ENCODE assay signal across 19 cellular contexts in the genomic region with DNA sequence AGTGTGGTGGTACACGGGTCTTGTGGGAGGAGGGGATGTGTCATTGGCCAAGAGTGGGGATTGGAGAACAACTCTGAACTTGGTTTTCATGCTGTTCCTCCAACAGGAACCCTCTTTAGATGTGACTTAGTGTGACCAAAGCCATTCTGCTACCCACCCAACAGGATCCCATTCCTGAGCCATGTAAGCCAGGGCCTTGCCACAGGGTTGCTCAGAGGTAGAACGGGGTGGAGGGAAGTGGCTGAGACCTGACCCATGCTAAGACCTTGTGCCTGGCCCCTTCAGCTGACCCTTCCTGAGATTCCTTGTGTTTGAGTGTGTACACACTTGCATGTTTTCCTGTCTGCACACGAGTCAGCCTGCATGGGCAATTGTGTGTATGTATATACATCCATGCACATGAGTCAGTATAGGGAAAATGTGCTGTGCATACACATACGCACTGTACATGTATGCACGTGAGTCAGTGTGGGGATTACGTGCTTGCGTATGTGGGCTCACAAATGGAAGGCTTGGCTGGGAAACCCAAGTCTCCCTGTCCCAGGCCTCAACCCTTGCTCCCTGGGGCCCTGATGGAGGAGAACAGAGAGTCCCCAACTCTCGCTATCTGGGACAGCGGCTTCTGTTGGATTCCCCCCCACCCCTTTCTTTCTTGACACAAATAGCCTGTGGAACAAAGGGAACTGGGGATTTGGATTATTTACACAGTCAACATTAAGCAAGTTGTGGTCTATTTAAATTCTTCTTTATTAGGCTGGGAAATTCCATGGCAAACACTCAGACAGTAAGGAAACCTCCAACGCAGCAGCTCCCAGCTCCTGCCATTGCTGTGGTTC.
A peak's percentile ranks its signal among the peaks of the same experiment; 100 is the strongest.
DNase-seq lines count a peak whose midpoint lies in the region; ATAC-seq and TF ChIP-seq lines count a peak whose summit lies in the region.
"Had no signal": no experiment of that assay in that cellular context is flagged by ENCODE, and none has a peak within 500 bp of the region (broad histone marks: within the 10 kb centered on the region; RNA-seq: fewer than 3 reads in every experiment).

No MANE protein-coding gene starts in this region.

- in situ Hi-C loops in IMR-90 (cut with MboI; ENCODE audit: low sequenced_read_pairs) = loop anchor here (25.0 kb wide), 1 partner anchor 944 kb away; no protein-coding TSS in a partner anchor

- peak; percentile 47 for ATAC-seq in IMR-90 (ENCODE audit: low read depth)
- no peak for ATAC-seq in stimulated activated memory B cell treated with anti-CD40 and anti-IgM and Interleukin-4, amounts not matched to agents 10 μg/mL and 1 μg/mL and 100 μg/mL, for 72 hours
- ATAC-seq: heart left ventricle had no signal

- H3K9ac ChIP-seq in IMR-90 (ENCODE audit: low read depth, low read length) = no peak overlapping the region

- no peaks in the 10 kb centered on the region for H3K79me1 ChIP-seq in IMR-90 (ENCODE audit: low read depth in 1 of 2, low read length in 2 of 2)

- CTCF ChIA-PET in IMR-90 (lab: Yijun Ruan, JAX) = no interaction called here
- CTCF ChIA-PET in activated CD4-positive, alpha-beta T cell treated with anti-CD3 and anti-CD28 coated beads, Interleukin-2, amount 10 ng/mL, durations not matched to agents 7 days and 5 days (lab: Charles Lee) = no interaction called here

- H3K27ac Mint-ChIP-seq in chondrocyte (ENCODE audit: unreplicated experiment) = peak overlapping the region; percentile 78
- no peak overlapping the region for H3K27ac Mint-ChIP-seq in stimulated activated memory B cell treated with anti-CD40 and anti-IgM and Interleukin-4, amounts not matched to agents 10 μg/mL and 1 μg/mL and 100 μg/mL, for 72 hours
- no peak overlapping the region for H3K27ac Mint-ChIP-seq in activated CD4-positive, alpha-beta T cell treated with anti-CD3 and anti-CD28 coated beads, Interleukin-2, amount 10 ng/mL, durations not matched to agents 7 days and 5 days
- H3K27ac Mint-ChIP-seq: activated naive CD8-positive, alpha-beta T cell treated with anti-CD3 and anti-CD28 coated beads, Interleukin-2, amount 10 ng/mL, durations not matched to agents 7 days and 5 days had no signal

- no peak for TF ChIP-seq POLR2A in IMR-90 (IDR thresholded peaks at IDR 0.05; ENCODE audit: low read depth, low read length)

- H4K91ac ChIP-seq in IMR-90 (ENCODE audit: insufficient read depth, low read depth, low read length) = no peak overlapping the region

- H3K9me3 ChIP-seq in IMR-90 (ENCODE audit: control insufficient read depth, insufficient read depth, low read length) = no peaks in the 10 kb centered on the region
- H3K9me3 ChIP-seq: heart left ventricle, vagina had no signal

- H2AFZ ChIP-seq in IMR-90 (replicated peaks; ENCODE audit: low read length, poor library complexity) = no peak overlapping the region

- H3K4ac ChIP-seq in IMR-90 (ENCODE audit: low read depth, low read length) = no peak overlapping the region

- no peaks in the 10 kb centered on the region for H3K36me3 Mint-ChIP-seq in chondrocyte (ENCODE audit: low read depth)
- no peaks in the 10 kb centered on the region for H3K36me3 Mint-ChIP-seq in stimulated activated memory B cell treated with anti-CD40 and anti-IgM and Interleukin-4, amounts not matched to agents 10 μg/mL and 1 μg/mL and 100 μg/mL, for 72 hours
- H3K36me3 Mint-ChIP-seq in activated CD4-positive, alpha-beta T cell treated with anti-CD3 and anti-CD28 coated beads, Interleukin-2, amount 10 ng/mL, durations not matched to agents 7 days and 5 days (ENCODE audit: low read depth) = no peaks in the 10 kb centered on the region
- H3K36me3 Mint-ChIP-seq: activated naive CD8-positive, alpha-beta T cell treated with anti-CD3 and anti-CD28 coated beads, Interleukin-2, amount 10 ng/mL, durations not matched to agents 7 days and 5 days had no signal

- no TSS peak for BruUV-seq in IMR-90 (replicated peaks; lab: Mats Ljungman, UMichigan)

- no peak overlapping the region for H3K4me3 Mint-ChIP-seq in chondrocyte (ENCODE audit: unreplicated experiment)
- H3K4me3 Mint-ChIP-seq in stimulated activated memory B cell treated with anti-CD40 and anti-IgM and Interleukin-4, amounts not matched to agents 10 μg/mL and 1 μg/mL and 100 μg/mL, for 72 hours = no peak overlapping the region
- no peak overlapping the region for H3K4me3 Mint-ChIP-seq in activated CD4-positive, alpha-beta T cell treated with anti-CD3 and anti-CD28 coated beads, Interleukin-2, amount 10 ng/mL, durations not matched to agents 7 days and 5 days
- H3K4me3 Mint-ChIP-seq: activated naive CD8-positive, alpha-beta T cell treated with anti-CD3 and anti-CD28 coated beads, Interleukin-2, amount 10 ng/mL, durations not matched to agents 7 days and 5 days had no signal

- no peak for TF ChIP-seq RAD21 in IMR-90 (IDR thresholded peaks at IDR 0.05; ENCODE audit: low read length)

- H3K27me3 Mint-ChIP-seq in chondrocyte (ENCODE audit: low read depth) = no peaks in the 10 kb centered on the region
- no peaks in the 10 kb centered on the region for H3K27me3 Mint-ChIP-seq in stimulated activated memory B cell treated with anti-CD40 and anti-IgM and Interleukin-4, amounts not matched to agents 10 μg/mL and 1 μg/mL and 100 μg/mL, for 72 hours
- no peaks in the 10 kb centered on the region for H3K27me3 Mint-ChIP-seq in activated CD4-positive, alpha-beta T cell treated with anti-CD3 and anti-CD28 coated beads, Interleukin-2, amount 10 ng/mL, durations not matched to agents 7 days and 5 days
- H3K27me3 Mint-ChIP-seq: activated naive CD8-positive, alpha-beta T cell treated with anti-CD3 and anti-CD28 coated beads, Interleukin-2, amount 10 ng/mL, durations not matched to agents 7 days and 5 days had no signal

- H3K56ac ChIP-seq in IMR-90 (ENCODE audit: extremely low read depth, insufficient read depth, low read length) = no peak overlapping the region

- no peak overlapping the region for H3K4me2 ChIP-seq in IMR-90 (ENCODE audit: low read depth, low read length)

- no peaks in the 10 kb centered on the region for H4K20me1 ChIP-seq in IMR-90 (ENCODE audit: insufficient read depth, low read length)

- no peak overlapping the region for H4K8ac ChIP-seq in IMR-90 (ENCODE audit: low read depth in 2 of 2, low read length in 2 of 2)

- H2AK5ac ChIP-seq in IMR-90 (ENCODE audit: low read depth, low read length) = peak overlapping the region; percentile 42; the same call in 1 of the 2 replicates

- intact Hi-C loops in IMR-90 (cut with micrococcal nuclease) = no loop called here

- H2BK120ac ChIP-seq in IMR-90 (ENCODE audit: low read depth, low read length) = no peak overlapping the region

- no peak overlapping the region for H3K14ac ChIP-seq in IMR-90 (replicated peaks; ENCODE audit: low read depth, low read length)

- H3K36me3 ChIP-seq in IMR-90 (ENCODE audit: control insufficient read depth, insufficient read depth, low read length) = no peaks in the 10 kb centered on the region
- H3K36me3 ChIP-seq: heart left ventricle, vagina had no signal

- H3K4me1 Mint-ChIP-seq in chondrocyte (ENCODE audit: low read depth) = peaks cover 41% of the 10 kb centered on the region
- no peaks in the 10 kb centered on the region for H3K4me1 Mint-ChIP-seq in stimulated activated memory B cell treated with anti-CD40 and anti-IgM and Interleukin-4, amounts not matched to agents 10 μg/mL and 1 μg/mL and 100 μg/mL, for 72 hours
- H3K4me1 Mint-ChIP-seq in activated CD4-positive, alpha-beta T cell treated with anti-CD3 and anti-CD28 coated beads, Interleukin-2, amount 10 ng/mL, durations not matched to agents 7 days and 5 days = no peaks in the 10 kb centered on the region
- H3K4me1 Mint-ChIP-seq: activated naive CD8-positive, alpha-beta T cell treated with anti-CD3 and anti-CD28 coated beads, Interleukin-2, amount 10 ng/mL, durations not matched to agents 7 days and 5 days had no signal

- H3K4me1 ChIP-seq in IMR-90 (ENCODE audit: control insufficient read depth, insufficient read depth, low read length) = peaks cover 12% of the 10 kb centered on the region

- H3K18ac ChIP-seq in IMR-90 (ENCODE audit: low read depth, low read length) = no peak overlapping the region

- peaks cover 9% of the 10 kb centered on the region for H3K9me1 ChIP-seq in IMR-90 (ENCODE audit: insufficient read depth, low read length)

- H2AK9ac ChIP-seq in IMR-90 (replicated peaks; ENCODE audit: low read depth, low read length, poor library complexity) = no peak overlapping the region

- POLR2A ChIA-PET in IMR-90 (lab: Charles Lee; ENCODE audit: unreplicated experiment) = no interaction called here
- POLR2A ChIA-PET in activated CD4-positive, alpha-beta T cell treated with anti-CD3 and anti-CD28 coated beads, Interleukin-2, amount 10 ng/mL, durations not matched to agents 7 days and 5 days (lab: Charles Lee) = no interaction called here

- H3K9me3 Mint-ChIP-seq in chondrocyte (ENCODE audit: low read depth) = no peaks in the 10 kb centered on the region
- no peaks in the 10 kb centered on the region for H3K9me3 Mint-ChIP-seq in stimulated activated memory B cell treated with anti-CD40 and anti-IgM and Interleukin-4, amounts not matched to agents 10 μg/mL and 1 μg/mL and 100 μg/mL, for 72 hours
- H3K9me3 Mint-ChIP-seq in activated CD4-positive, alpha-beta T cell treated with anti-CD3 and anti-CD28 coated beads, Interleukin-2, amount 10 ng/mL, durations not matched to agents 7 days and 5 days = no peaks in the 10 kb centered on the region
- H3K9me3 Mint-ChIP-seq: activated naive CD8-positive, alpha-beta T cell treated with anti-CD3 and anti-CD28 coated beads, Interleukin-2, amount 10 ng/mL, durations not matched to agents 7 days and 5 days had no signal

- DNase-seq in AG08396 (ENCODE audit: low spot score) = peak; percentile 44
- peak; percentile 38 for DNase-seq in IMR-90
- no peak for DNase-seq in chondrocyte (ENCODE audit: low spot score)
- DNase-seq in myocyte (ENCODE audit: low read depth) = peak; percentile 38
- no peak for DNase-seq in activated CD4-positive, alpha-beta T cell treated with anti-CD3 and anti-CD28 coated beads, Interleukin-2, amount 10 ng/mL, durations not matched to agents 7 days and 5 days
- no peak for DNase-seq in NCI-H1436 treated with DMSO at 0.1 percent for 48 hours (lab: John Stamatoyannopoulos, UW)
- DNase-seq in glomerular visceral epithelial cell (ENCODE audit: extremely low spot score) = no peak
- DNase-seq: ACHN; activated CD4-positive, alpha-beta T cell treated with anti-CD3 and anti-CD28 coated beads, Interleukin-2, amount 50 U/mL, for 1 hour; activated naive CD8-positive, alpha-beta T cell treated with anti-CD3 and anti-CD28 coated beads, Interleukin-2, amount 10 ng/mL, durations not matched to agents 7 days and 5 days; COR-L47; heart left ventricle; KBM-7; NCI-H1105 treated with DMSO at 0.1 percent for 48 hours; NCI-H2227 treated with DMSO at 0.1 percent for 48 hours; stimulated activated naive CD4-positive, alpha-beta T cell; T1000 had no signal

- no peak overlapping the region for H3K23ac ChIP-seq in IMR-90 (ENCODE audit: low read depth, low read length)

- dilution Hi-C loops in IMR-90 (cut with HindIII; ENCODE audit: low sequenced_read_pairs, unreplicated experiment) = no loop called here

- TF ChIP-seq CTCF in IMR-90 (conservative IDR thresholded peaks at IDR 0.05; ENCODE audit: low read depth, low read length) (no peak), chondrocyte (IDR thresholded peaks at IDR 0.05) (no peak)

- 67% methylated on average over 1 of the region's 10 CpGs; no CpG with 5 or more reads in 1 of the 2 experiments for WGBS in IMR-90 (ENCODE audit: extremely low coverage in 2 of 2, insufficient read length in 1 of 2), 2 experiments

- no peak overlapping the region for H4K5ac ChIP-seq in IMR-90 (ENCODE audit: low read depth, low read length)

- H3K27ac ChIP-seq in IMR-90 (ENCODE audit: insufficient read depth, low read length) = no peak overlapping the region
- H3K27ac ChIP-seq: heart left ventricle, vagina had no signal

- no peak overlapping the region for H3K4me3 ChIP-seq in IMR-90 (ENCODE audit: insufficient read depth, low read depth, low read length)
- H3K4me3 ChIP-seq: heart left ventricle, vagina had no signal

- H2BK5ac ChIP-seq in IMR-90 (ENCODE audit: low read depth, low read length, poor library complexity, severe bottlenecking) = no peak overlapping the region

- peaks cover 7% of the 10 kb centered on the region for H3K27me3 ChIP-seq in IMR-90 (ENCODE audit: control insufficient read depth, insufficient read depth, low read length)
- H3K27me3 ChIP-seq: heart left ventricle, vagina had no signal

- 0 out of 2 replicates have a peak overlapping the region, but pooled peaks have one; percentile 14 for H2BK20ac ChIP-seq in IMR-90 (ENCODE audit: low read depth, low read length)

- no peak overlapping the region for H2BK15ac ChIP-seq in IMR-90 (ENCODE audit: low read depth, low read length)

Comparison
In these comparisons a context has a peak if more than half of its experiments do, and no peak if none do; other contexts are left out.
1. DNase-seq: peak in AG08396 (single experiment), IMR-90 (single experiment) and myocyte (single experiment); none in chondrocyte (single experiment), activated CD4-positive, alpha-beta T cell treated with anti-CD3 and anti-CD28 coated beads, Interleukin-2, amount 10 ng/mL, durations not matched to agents 7 days and 5 days (single experiment), NCI-H1436 treated with DMSO at 0.1 percent for 48 hours (single experiment) and glomerular visceral epithelial cell (single experiment).